9 cellular contexts compared by ENCODE assay signal in the genomic region with DNA sequence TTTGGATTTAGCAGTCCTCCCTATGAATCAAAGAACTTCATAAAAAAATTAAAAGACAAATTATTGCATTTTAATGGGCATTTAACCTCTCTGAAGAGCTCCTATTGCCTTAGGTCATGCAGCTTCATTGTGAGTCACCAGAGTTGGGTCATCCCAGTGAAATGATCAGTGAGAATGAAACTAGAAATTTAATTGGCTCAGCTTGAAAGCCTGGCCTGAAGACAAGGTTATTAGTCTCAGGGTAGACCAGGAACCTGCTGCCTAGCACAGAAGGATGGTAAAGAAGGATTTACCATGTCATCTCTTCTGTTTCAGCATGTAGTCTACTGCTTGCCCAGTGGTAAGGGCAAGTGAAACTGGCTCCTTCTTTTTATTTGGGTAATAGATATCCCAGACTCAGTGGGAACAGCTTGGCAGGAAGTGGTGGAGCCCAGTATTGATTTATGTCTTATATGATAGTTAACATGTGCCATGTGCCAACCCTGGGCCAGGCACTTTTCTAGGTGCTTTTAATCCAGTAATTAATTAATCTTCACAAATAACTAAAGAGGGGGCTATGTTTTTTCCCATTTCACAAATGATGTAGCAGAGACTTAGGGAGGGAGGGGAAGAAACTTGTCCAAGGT. TPM values are rescaled to one million over a fixed set of nuclear protein-coding genes. Genes with fewer than 3 reads are reported as not detected.
A peak's percentile ranks its signal among the peaks of the same experiment; 100 is the strongest.
DNase-seq lines count a peak whose midpoint lies in the region; ATAC-seq and TF ChIP-seq lines count a peak whose summit lies in the region.
"Had no signal": no experiment of that assay in that cellular context is flagged by ENCODE, and none has a peak within 500 bp of the region (broad histone marks: within the 10 kb centered on the region; RNA-seq: fewer than 3 reads in every experiment).

No MANE protein-coding gene starts in this region.

- H3K36me3 Mint-ChIP-seq in MCF 10A (ENCODE audit: insufficient read depth, unreplicated experiment) = peaks cover 46% of the 10 kb centered on the region
- H3K36me3 Mint-ChIP-seq in type B pancreatic cell = no peaks in the 10 kb centered on the region
- H3K36me3 Mint-ChIP-seq in activated naive CD4-positive, alpha-beta T cell treated with anti-CD3 and anti-CD28 coated beads, Interleukin-2, amount 10 ng/mL, durations not matched to agents 7 days and 5 days = no peaks in the 10 kb centered on the region

- POLR2A ChIA-PET in MCF 10A (lab: Yijun Ruan, JAX) = interaction anchor here (0.6 to 12.6 kb wide), 33 partner anchors 11 to 247 kb away, joined by 3 to 151 read pairs (median 4); partner anchors contain the start of gene LAMC2

- H3K9me3 Mint-ChIP-seq in MCF 10A (ENCODE audit: unreplicated experiment) (no peaks in the 10 kb centered on the region), type B pancreatic cell (no peaks in the 10 kb centered on the region)
- H3K9me3 Mint-ChIP-seq in activated naive CD4-positive, alpha-beta T cell treated with anti-CD3 and anti-CD28 coated beads, Interleukin-2, amount 10 ng/mL, durations not matched to agents 7 days and 5 days = no peaks in the 10 kb centered on the region

- H3K4me1 ChIP-seq in breast epithelium = no peaks in the 10 kb centered on the region

- H3K4me3 Mint-ChIP-seq in MCF 10A (ENCODE audit: unreplicated experiment) (no peak overlapping the region), type B pancreatic cell (no peak overlapping the region)
- no peak overlapping the region for H3K4me3 Mint-ChIP-seq in activated naive CD4-positive, alpha-beta T cell treated with anti-CD3 and anti-CD28 coated beads, Interleukin-2, amount 10 ng/mL, durations not matched to agents 7 days and 5 days

- no peak for ATAC-seq in GM19467 (IDR thresholded peaks at IDR 0.05; ENCODE audit: unreplicated experiment)

- intact Hi-C loops in MCF 10A (cut with micrococcal nuclease) (loop anchor here (1.0 kb wide), 4 partner anchors 11 to 247 kb away; partner anchors contain the start of gene LAMC2), breast epithelium (cut with DNase I; ENCODE audit: low total_unique reads) (no loop called here)

- CTCF ChIA-PET in MCF 10A (lab: Yijun Ruan, JAX) = interaction anchor here (0.5 to 2.1 kb wide), 8 partner anchors 9 to 72 kb away, joined by 3 to 9 read pairs (median 4); partner anchors contain the start of gene LAMC2
- CTCF ChIA-PET in activated naive CD4-positive, alpha-beta T cell treated with anti-CD3 and anti-CD28 coated beads, Interleukin-2, amount 10 ng/mL, durations not matched to agents 7 days and 5 days (lab: Charles Lee) = no interaction called here

- H3K9me3 ChIP-seq in breast epithelium (no peaks in the 10 kb centered on the region), MG63 (no peaks in the 10 kb centered on the region)

- H3K36me3 ChIP-seq in breast epithelium (no peaks in the 10 kb centered on the region), MG63 (no peaks in the 10 kb centered on the region)

- no peaks in the 10 kb centered on the region for H3K27me3 ChIP-seq in breast epithelium
- H3K27me3 ChIP-seq in MG63 = no peaks in the 10 kb centered on the region

- BruUV-seq in MCF 10A (replicated peaks; lab: Mats Ljungman, UMichigan) = no TSS peak

- TF ChIP-seq POLR2A in breast epithelium (IDR thresholded peaks at IDR 0.05) = no peak

- TF ChIP-seq CTCF in MCF 10A (IDR thresholded peaks at IDR 0.05; ENCODE audit: unreplicated experiment) (no peak), breast epithelium (IDR thresholded peaks at IDR 0.05) (no peak), type B pancreatic cell (conservative IDR thresholded peaks at IDR 0.05) (no peak)

- no peak overlapping the region for H3K27ac ChIP-seq in breast epithelium

- H3K4me3 ChIP-seq in breast epithelium = no peak overlapping the region
- H3K4me3 ChIP-seq in MG63 = no peak overlapping the region

- H3K27me3 Mint-ChIP-seq in MCF 10A (ENCODE audit: insufficient read depth, unreplicated experiment) (no peaks in the 10 kb centered on the region), type B pancreatic cell (no peaks in the 10 kb centered on the region)
- peaks cover 31% of the 10 kb centered on the region for H3K27me3 Mint-ChIP-seq in activated naive CD4-positive, alpha-beta T cell treated with anti-CD3 and anti-CD28 coated beads, Interleukin-2, amount 10 ng/mL, durations not matched to agents 7 days and 5 days

- H3K27ac Mint-ChIP-seq in MCF 10A (ENCODE audit: low read depth, unreplicated experiment) (peak overlapping the region; percentile 94), type B pancreatic cell (peak overlapping the region; percentile 70)
- no peak overlapping the region for H3K27ac Mint-ChIP-seq in activated naive CD4-positive, alpha-beta T cell treated with anti-CD3 and anti-CD28 coated beads, Interleukin-2, amount 10 ng/mL, durations not matched to agents 7 days and 5 days

- H3K4me1 Mint-ChIP-seq in MCF 10A (ENCODE audit: insufficient read depth, unreplicated experiment) (peaks cover 46% of the 10 kb centered on the region), type B pancreatic cell (ENCODE audit: unreplicated experiment) (peaks cover 5% of the 10 kb centered on the region)
- no peaks in the 10 kb centered on the region for H3K4me1 Mint-ChIP-seq in activated naive CD4-positive, alpha-beta T cell treated with anti-CD3 and anti-CD28 coated beads, Interleukin-2, amount 10 ng/mL, durations not matched to agents 7 days and 5 days

- DNase-seq in MCF 10A (ENCODE audit: unreplicated experiment) (peak; percentile 96), breast epithelium (ENCODE audit: low spot score in 2 of 2) (no peak), MG63 (peak; percentile 73), cerebellar cortex (ENCODE audit: low spot score) (peak; percentile 13), type B pancreatic cell (ENCODE audit: extremely low spot score, unreplicated experiment) (no peak), amygdala (lab: John Stamatoyannopoulos, UW) (no peak)
- no peak for DNase-seq in activated naive CD4-positive, alpha-beta T cell treated with anti-CD3 and anti-CD28 coated beads, Interleukin-2, amount 10 ng/mL, durations not matched to agents 7 days and 5 days
- DNase-seq: NCI-H748 treated with DMSO at 0.1 percent for 48 hours had no signal

RNA-seq across cellular contexts. Expression of gene LAMC2, which starts 23.6 kb away (rescaled TPM):
- 751 and 884 TPM in 2 replicates for total RNA-seq in MCF 10A (2022)
- 10 to 100 TPM in 2 of 3 donors, 1 to 10 TPM in 1; 3.0 to 20.3 (median 16.4) TPM for total RNA-seq in breast epithelium
- 0.10 and 0.16 TPM in 2 replicates for total RNA-seq in MG63 (2014; rRNA removed; shearing (Covaris generic); ENCODE audit: low replicate concordance)
- total RNA-seq in type B pancreatic cell (ENCODE audit: low replicate concordance) = 14.8 and 33.5 TPM in 2 replicates

Comparison
In these comparisons a context has a peak if more than half of its experiments do, and no peak if none do; other contexts are left out.
1. DNase-seq: peak in MCF 10A (single experiment), MG63 (single experiment) and cerebellar cortex (single experiment); none in breast epithelium (0 of 2), type B pancreatic cell (single experiment), amygdala (0 of 56) and activated naive CD4-positive, alpha-beta T cell treated with anti-CD3 and anti-CD28 coated beads, Interleukin-2, amount 10 ng/mL, durations not matched to agents 7 days and 5 days (single experiment).
2. RNA of gene LAMC2, which starts 23.6 kb away (total RNA-seq): 751 to 884 TPM in MCF 10A; 3.0 to 20.3 TPM in breast epithelium, 14.8 to 33.5 TPM in type B pancreatic cell and 0.10 to 0.16 TPM in MG63; every median in the first group is over 10 times any median in the second.